20 cellular contexts compared by ENCODE assay signal in the genomic region with DNA sequence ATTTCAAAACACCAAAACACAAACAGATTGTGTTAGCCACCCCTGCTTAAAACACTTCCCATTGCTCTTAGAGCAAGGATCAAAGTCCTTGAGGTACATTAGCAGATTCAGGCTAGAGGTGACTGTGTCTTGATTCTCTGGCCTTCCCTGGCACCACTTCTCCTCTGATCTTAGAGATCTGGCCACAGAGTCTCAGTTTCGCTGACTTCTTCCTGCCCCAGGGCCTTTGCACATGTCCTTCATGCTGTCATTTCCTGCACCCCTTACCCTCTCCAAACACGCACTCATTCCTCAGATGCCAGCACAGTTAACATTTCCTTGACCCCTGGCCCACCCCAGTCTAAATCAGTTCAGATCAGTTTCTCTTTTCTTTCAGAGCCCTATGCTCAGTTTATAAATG. TPM values are rescaled to one million over a fixed set of nuclear protein-coding genes. Genes with fewer than 3 reads are reported as not detected.
DNase-seq lines count a peak whose midpoint lies in the region; ATAC-seq and TF ChIP-seq lines count a peak whose summit lies in the region.
"Had no signal": no experiment of that assay in that cellular context is flagged by ENCODE, and none has a peak within 500 bp of the region (broad histone marks: within the 10 kb centered on the region; RNA-seq: fewer than 3 reads in every experiment).

No MANE protein-coding gene starts in this region.

- peaks cover 5% of the 10 kb centered on the region for H3K4me1 Mint-ChIP-seq in activated naive CD8-positive, alpha-beta T cell treated with anti-CD3 and anti-CD28 coated beads, Interleukin-2, amount 50 U/mL, for 24 hours
- H3K4me1 Mint-ChIP-seq in activated naive CD8-positive, alpha-beta T cell treated with anti-CD3 and anti-CD28 coated beads for 36 hours, result peaks cover 2% of the 10 kb centered on the region
- peaks cover 11% of the 10 kb centered on the region for H3K4me1 Mint-ChIP-seq in activated T-helper 17 cell treated with anti-CD3 and anti-CD28 coated beads, Interleukin-2, amount 50 U/mL, for 72 hours
- peaks cover 14% of the 10 kb centered on the region for H3K4me1 Mint-ChIP-seq in stimulated activated memory B cell treated with anti-CD40 and anti-IgM and Interleukin-4, amounts not matched to agents 10 μg/mL and 1 μg/mL and 100 μg/mL, for 72 hours
- H3K4me1 Mint-ChIP-seq: H9 had no signal

- 90 to 96% methylated on average over 2 of the region's 2 CpGs for WGBS in tibial nerve, 2 donors

- no peaks in the 10 kb centered on the region for H3K4me1 ChIP-seq in tibial nerve
- H3K4me1 ChIP-seq: BE2C had no signal

- H3K9me3 Mint-ChIP-seq in activated naive CD8-positive, alpha-beta T cell treated with anti-CD3 and anti-CD28 coated beads, Interleukin-2, amount 50 U/mL, for 24 hours, result no peaks in the 10 kb centered on the region
- H3K9me3 Mint-ChIP-seq in activated naive CD8-positive, alpha-beta T cell treated with anti-CD3 and anti-CD28 coated beads for 36 hours, result peaks cover 2% of the 10 kb centered on the region
- peaks cover 5% of the 10 kb centered on the region for H3K9me3 Mint-ChIP-seq in activated T-helper 17 cell treated with anti-CD3 and anti-CD28 coated beads, Interleukin-2, amount 50 U/mL, for 72 hours
- H3K9me3 Mint-ChIP-seq in stimulated activated memory B cell treated with anti-CD40 and anti-IgM and Interleukin-4, amounts not matched to agents 10 μg/mL and 1 μg/mL and 100 μg/mL, for 72 hours, result peaks cover 3% of the 10 kb centered on the region
- H3K9me3 Mint-ChIP-seq: H9 had no signal

- TF ChIP-seq CTCF in tibial nerve (IDR thresholded peaks at IDR 0.05), result no peak

- no peaks in the 10 kb centered on the region for H3K27me3 Mint-ChIP-seq in activated naive CD8-positive, alpha-beta T cell treated with anti-CD3 and anti-CD28 coated beads, Interleukin-2, amount 50 U/mL, for 24 hours
- no peaks in the 10 kb centered on the region for H3K27me3 Mint-ChIP-seq in activated naive CD8-positive, alpha-beta T cell treated with anti-CD3 and anti-CD28 coated beads for 36 hours
- H3K27me3 Mint-ChIP-seq in activated T-helper 17 cell treated with anti-CD3 and anti-CD28 coated beads, Interleukin-2, amount 50 U/mL, for 72 hours, result no peaks in the 10 kb centered on the region
- H3K27me3 Mint-ChIP-seq in stimulated activated memory B cell treated with anti-CD40 and anti-IgM and Interleukin-4, amounts not matched to agents 10 μg/mL and 1 μg/mL and 100 μg/mL, for 72 hours, result no peaks in the 10 kb centered on the region
- H3K27me3 Mint-ChIP-seq: CD4-positive, alpha-beta memory T cell had no signal

- no peaks in the 10 kb centered on the region for H3K36me3 Mint-ChIP-seq in activated naive CD8-positive, alpha-beta T cell treated with anti-CD3 and anti-CD28 coated beads, Interleukin-2, amount 50 U/mL, for 24 hours (ENCODE audit: low read depth)
- H3K36me3 Mint-ChIP-seq in activated naive CD8-positive, alpha-beta T cell treated with anti-CD3 and anti-CD28 coated beads for 36 hours, result no peaks in the 10 kb centered on the region
- H3K36me3 Mint-ChIP-seq in activated T-helper 17 cell treated with anti-CD3 and anti-CD28 coated beads, Interleukin-2, amount 50 U/mL, for 72 hours (ENCODE audit: low read depth), result no peaks in the 10 kb centered on the region
- H3K36me3 Mint-ChIP-seq in stimulated activated memory B cell treated with anti-CD40 and anti-IgM and Interleukin-4, amounts not matched to agents 10 μg/mL and 1 μg/mL and 100 μg/mL, for 72 hours, result no peaks in the 10 kb centered on the region
- H3K36me3 Mint-ChIP-seq: CD4-positive, alpha-beta memory T cell had no signal

- TF ChIP-seq POLR2A in tibial nerve (IDR thresholded peaks at IDR 0.05), result no peak

- no peaks in the 10 kb centered on the region for H3K9me3 ChIP-seq in tibial nerve
- H3K9me3 ChIP-seq: BE2C had no signal

- no peaks in the 10 kb centered on the region for H3K36me3 ChIP-seq in tibial nerve
- H3K36me3 ChIP-seq: BE2C had no signal

- no peak overlapping the region for H3K4me3 Mint-ChIP-seq in activated naive CD8-positive, alpha-beta T cell treated with anti-CD3 and anti-CD28 coated beads, Interleukin-2, amount 50 U/mL, for 24 hours
- H3K4me3 Mint-ChIP-seq in activated naive CD8-positive, alpha-beta T cell treated with anti-CD3 and anti-CD28 coated beads for 36 hours, result no peak overlapping the region
- peak overlapping the region; percentile 11 for H3K4me3 Mint-ChIP-seq in activated T-helper 17 cell treated with anti-CD3 and anti-CD28 coated beads, Interleukin-2, amount 50 U/mL, for 72 hours
- H3K4me3 Mint-ChIP-seq in stimulated activated memory B cell treated with anti-CD40 and anti-IgM and Interleukin-4, amounts not matched to agents 10 μg/mL and 1 μg/mL and 100 μg/mL, for 72 hours, result no peak overlapping the region
- H3K4me3 Mint-ChIP-seq: CD4-positive, alpha-beta memory T cell; H9 had no signal

- H3K27ac ChIP-seq in tibial nerve, result no peak overlapping the region

- no peak overlapping the region for H3K27ac Mint-ChIP-seq in activated naive CD8-positive, alpha-beta T cell treated with anti-CD3 and anti-CD28 coated beads, Interleukin-2, amount 50 U/mL, for 24 hours
- no peak overlapping the region for H3K27ac Mint-ChIP-seq in activated naive CD8-positive, alpha-beta T cell treated with anti-CD3 and anti-CD28 coated beads for 36 hours
- peak overlapping the region; percentile 28 for H3K27ac Mint-ChIP-seq in activated T-helper 17 cell treated with anti-CD3 and anti-CD28 coated beads, Interleukin-2, amount 50 U/mL, for 72 hours
- peak overlapping the region; percentile 13 for H3K27ac Mint-ChIP-seq in stimulated activated memory B cell treated with anti-CD40 and anti-IgM and Interleukin-4, amounts not matched to agents 10 μg/mL and 1 μg/mL and 100 μg/mL, for 72 hours
- H3K27ac Mint-ChIP-seq: H9 had no signal

- no peaks in the 10 kb centered on the region for H3K27me3 ChIP-seq in tibial nerve
- H3K27me3 ChIP-seq: BE2C had no signal

- TF ChIP-seq EP300 in tibial nerve (IDR thresholded peaks at IDR 0.05), result no peak

- ATAC-seq in activated naive CD8-positive, alpha-beta T cell treated with anti-CD3 and anti-CD28 coated beads, Interleukin-2, amount 50 U/mL, for 24 hours, result peak; percentile 52
- ATAC-seq in activated T-helper 17 cell treated with anti-CD3 and anti-CD28 coated beads, Interleukin-2, amount 50 U/mL, for 72 hours (replicated peaks), result peak; percentile 97
- no peak for ATAC-seq in stimulated activated memory B cell treated with anti-CD40 and anti-IgM and Interleukin-4, amounts not matched to agents 10 μg/mL and 1 μg/mL and 100 μg/mL, for 72 hours

- DNase-seq in activated CD4-positive, alpha-beta T cell treated with anti-CD3 and anti-CD28 coated beads, Interleukin-2, amount 50 U/mL, for 48 hours, result peak; percentile 19 to 27
- DNase-seq in activated CD4-positive, alpha-beta T cell treated with anti-CD3 and anti-CD28 coated beads for 1 hour, result no peak
- DNase-seq in activated naive CD8-positive, alpha-beta T cell treated with anti-CD3 and anti-CD28 coated beads, Interleukin-2, amount 50 U/mL, for 24 hours, result no peak
- no peak for DNase-seq in activated naive CD8-positive, alpha-beta T cell treated with anti-CD3 and anti-CD28 coated beads for 36 hours
- DNase-seq in amniotic stem cell (lab: John Stamatoyannopoulos, UW) (no peak), tibial nerve (ENCODE audit: low spot score in 2 of 2) (no peak)
- DNase-seq: BE2C; CD4-positive, alpha-beta memory T cell; H9; IMR-90; Karpas-422; NCI-H1417 treated with DMSO at 0.1 percent for 48 hours; NCI-H187 treated with DMSO at 0.1 percent for 48 hours; NCI-H2227 treated with DMSO at 0.1 percent for 48 hours; NCI-H510A treated with DMSO at 0.1 percent for 48 hours; NCI-H774; OCI-M1; Right ventricle myocardium superior had no signal

- no peak overlapping the region for H3K4me3 ChIP-seq in tibial nerve

RNA-seq across cellular contexts. Expression of a gene that starts 16.9 kb away (rescaled TPM):
- 10 to 100 TPM; 56.4 to 57.7 TPM for total RNA-seq in activated naive CD8-positive, alpha-beta T cell treated with anti-CD3 and anti-CD28 coated beads for 36 hours
- 100 to 1,000 TPM; 330 to 360 TPM for total RNA-seq in activated T-helper 17 cell treated with anti-CD3 and anti-CD28 coated beads, Interleukin-2, amount 50 U/mL, for 72 hours
- 10 to 100 TPM; 21.3 to 38.5 (median 31.9) TPM for total RNA-seq in tibial nerve
- total RNA-seq: IMR-90 had no signal

Comparison
In these comparisons a context has a peak if more than half of its experiments do, and no peak if none do; other contexts are left out.
1. DNase-seq: peak in activated CD4-positive, alpha-beta T cell treated with anti-CD3 and anti-CD28 coated beads, Interleukin-2, amount 50 U/mL, for 48 hours (2 of 2); none in activated CD4-positive, alpha-beta T cell treated with anti-CD3 and anti-CD28 coated beads for 1 hour (single experiment), activated naive CD8-positive, alpha-beta T cell treated with anti-CD3 and anti-CD28 coated beads, Interleukin-2, amount 50 U/mL, for 24 hours (single experiment), activated naive CD8-positive, alpha-beta T cell treated with anti-CD3 and anti-CD28 coated beads for 36 hours (single experiment), amniotic stem cell (single experiment) and tibial nerve (0 of 2).
2. H3K27ac Mint-ChIP-seq: peak in activated T-helper 17 cell treated with anti-CD3 and anti-CD28 coated beads, Interleukin-2, amount 50 U/mL, for 72 hours (single experiment) and stimulated activated memory B cell treated with anti-CD40 and anti-IgM and Interleukin-4, amounts not matched to agents 10 μg/mL and 1 μg/mL and 100 μg/mL, for 72 hours (single experiment); none in activated naive CD8-positive, alpha-beta T cell treated with anti-CD3 and anti-CD28 coated beads, Interleukin-2, amount 50 U/mL, for 24 hours (single experiment) and activated naive CD8-positive, alpha-beta T cell treated with anti-CD3 and anti-CD28 coated beads for 36 hours (single experiment).
3. RNA of a gene that starts 16.9 kb away (total RNA-seq): 330 to 360 TPM in activated T-helper 17 cell treated with anti-CD3 and anti-CD28 coated beads, Interleukin-2, amount 50 U/mL, for 72 hours; 56.4 to 57.7 TPM in activated naive CD8-positive, alpha-beta T cell treated with anti-CD3 and anti-CD28 coated beads for 36 hours and 21.3 to 38.5 TPM in tibial nerve; every median in the first group is over 4 times any median in the second.